Comparison of ENCODE assay signal across 1 cellular context in the genomic region with DNA sequence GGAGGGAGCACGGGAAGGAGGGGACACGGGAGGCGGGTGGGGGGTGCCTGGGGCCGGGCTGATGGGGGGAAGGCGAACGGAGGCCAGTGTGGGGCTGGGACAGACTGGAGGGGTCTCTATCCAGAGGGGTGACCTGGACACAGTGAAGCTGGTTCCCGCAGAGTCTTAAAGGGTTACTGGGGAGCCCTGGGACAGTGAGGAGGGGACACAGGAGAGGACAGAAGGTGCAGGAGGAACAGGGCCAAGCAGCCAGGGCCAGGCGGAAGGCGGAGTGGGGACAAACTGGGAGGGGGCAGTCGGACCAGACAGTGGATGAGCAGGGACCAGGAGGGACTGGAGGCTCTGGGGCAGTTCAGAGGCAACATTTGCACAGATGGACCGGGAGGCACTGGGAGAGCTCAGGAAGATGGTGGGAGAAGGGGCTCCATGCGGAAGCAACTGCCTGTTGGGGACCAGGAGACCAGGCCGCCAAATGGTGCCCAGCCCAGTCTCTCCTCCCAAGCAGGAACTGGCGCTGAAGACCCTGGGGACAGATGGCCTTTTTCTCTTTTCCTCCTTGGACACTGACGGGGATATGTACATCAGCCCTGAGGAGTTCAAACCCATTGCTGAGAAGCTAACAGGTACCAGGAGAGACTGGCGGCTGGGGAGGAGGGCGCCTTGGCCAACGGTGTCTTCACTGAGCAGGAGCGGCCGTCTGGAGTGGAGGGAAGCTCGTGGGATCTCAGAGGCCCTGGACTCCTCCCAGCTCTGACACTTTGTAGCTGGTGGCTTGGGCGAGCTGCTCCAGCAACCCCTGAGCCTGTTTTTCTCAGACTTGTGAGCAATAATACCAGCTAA.
TF ChIP-seq lines count a peak whose summit lies in the region.

No MANE protein-coding gene starts in this region.

TF ChIP-seq in K562, 482 proteins besides CTCF, POLR2A, EP300 and RAD21 (continued from another document):
- TF ChIP-seq ZBTB40 (IDR thresholded peaks at IDR 0.05), result 0 out of 2 replicates have a peak, but pooled peaks have one; percentile 39
- no peak for TF ChIP-seq ZBTB40 (CRISPR knock-in tag; IDR thresholded peaks at IDR 0.05)
- 0 out of 2 replicates have a peak, but pooled peaks have one; percentile 26 for TF ChIP-seq ETS1 (conservative IDR thresholded peaks at IDR 0.05; ENCODE audit: control insufficient read depth, low read depth, low read length)
- no peak for TF ChIP-seq BACH1 (tag; IDR thresholded peaks at IDR 0.05)
- no peak for TF ChIP-seq NR2F6 (CRISPR knock-in tag; IDR thresholded peaks at IDR 0.05)
- TF ChIP-seq ATF4 (CRISPR knock-in tag; IDR thresholded peaks at IDR 0.05), result no peak
- 0 out of 2 replicates have a peak, but pooled peaks have one; percentile 26 for TF ChIP-seq ELF4 (CRISPR knock-in tag; IDR thresholded peaks at IDR 0.05)
- 0 out of 2 replicates have a peak, but pooled peaks have one; percentile 2 for TF ChIP-seq ZBTB7A (IDR thresholded peaks at IDR 0.05; ENCODE audit: borderline replicate concordance, control insufficient read depth, low read depth, low read length)
- TF ChIP-seq ZNF224 (CRISPR knock-in tag; IDR thresholded peaks at IDR 0.05), result peak; percentile 13; the same call in 1 of the 2 replicates
- TF ChIP-seq FOXJ2 (tag; IDR thresholded peaks at IDR 0.05), result no peak
- no peak for TF ChIP-seq CREB5 (CRISPR knock-in tag; IDR thresholded peaks at IDR 0.05)
- TF ChIP-seq PHF20 (IDR thresholded peaks at IDR 0.05; ENCODE audit: partially characterized antibody), result no peak
- no peak for TF ChIP-seq ZNF444 (CRISPR knock-in tag; IDR thresholded peaks at IDR 0.05)
- TF ChIP-seq, protein P1, sequence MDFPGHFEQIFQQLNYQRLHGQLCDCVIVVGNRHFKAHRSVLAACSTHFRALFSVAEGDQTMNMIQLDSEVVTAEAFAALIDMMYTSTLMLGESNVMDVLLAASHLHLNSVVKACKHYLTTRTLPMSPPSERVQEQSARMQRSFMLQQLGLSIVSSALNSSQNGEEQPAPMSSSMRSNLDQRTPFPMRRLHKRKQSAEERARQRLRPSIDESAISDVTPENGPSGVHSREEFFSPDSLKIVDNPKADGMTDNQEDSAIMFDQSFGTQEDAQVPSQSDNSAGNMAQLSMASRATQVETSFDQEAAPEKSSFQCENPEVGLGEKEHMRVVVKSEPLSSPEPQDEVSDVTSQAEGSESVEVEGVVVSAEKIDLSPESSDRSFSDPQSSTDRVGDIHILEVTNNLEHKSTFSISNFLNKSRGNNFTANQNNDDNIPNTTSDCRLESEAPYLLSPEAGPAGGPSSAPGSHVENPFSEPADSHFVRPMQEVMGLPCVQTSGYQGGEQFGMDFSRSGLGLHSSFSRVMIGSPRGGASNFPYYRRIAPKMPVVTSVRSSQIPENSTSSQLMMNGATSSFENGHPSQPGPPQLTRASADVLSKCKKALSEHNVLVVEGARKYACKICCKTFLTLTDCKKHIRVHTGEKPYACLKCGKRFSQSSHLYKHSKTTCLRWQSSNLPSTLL (IDR thresholded peaks at IDR 0.05), result no peak
